ENCODE assay signal across 9 cellular contexts in the genomic region with DNA sequence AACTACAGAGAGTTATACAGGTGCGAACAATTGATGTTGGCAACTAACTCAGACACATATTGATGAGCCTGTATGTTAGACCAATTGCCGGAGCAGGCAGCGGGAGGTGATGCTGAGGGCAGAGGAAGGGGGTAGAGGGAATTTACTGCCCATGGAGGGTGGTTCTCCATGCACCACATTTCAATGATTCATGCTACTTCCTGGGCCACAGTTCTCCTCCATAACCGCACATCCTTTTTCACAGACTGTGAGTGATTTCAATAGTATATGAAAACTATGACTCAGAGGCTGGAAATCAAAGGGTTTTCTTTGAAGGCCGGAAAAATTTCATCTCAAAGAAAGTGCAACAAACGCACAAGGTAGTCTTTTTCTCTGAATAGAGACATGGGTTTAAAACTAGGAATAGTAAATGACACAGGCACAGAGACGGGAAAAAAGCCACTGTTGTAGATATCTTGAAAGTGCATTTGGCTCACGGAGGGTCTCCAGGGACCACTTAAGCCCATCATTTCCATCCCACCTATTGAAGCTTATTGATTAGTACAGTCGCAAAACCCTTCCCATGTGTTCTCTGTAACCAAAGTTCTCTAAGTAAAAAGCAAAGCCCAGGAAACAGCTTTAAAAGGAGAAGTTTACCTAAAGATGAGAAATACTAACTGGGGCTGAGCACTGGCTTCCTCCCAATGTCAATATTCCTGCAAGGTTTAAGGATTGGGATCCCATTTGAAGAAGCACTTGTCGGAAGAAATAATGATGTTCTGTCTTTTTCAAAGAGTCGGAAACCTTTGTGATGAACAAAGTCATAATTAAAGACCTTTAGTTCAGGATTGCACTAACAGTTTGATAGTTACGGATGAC. TPM values are rescaled to one million over a fixed set of nuclear protein-coding genes. Genes with fewer than 3 reads are reported as not detected.
DNase-seq lines count a peak whose midpoint lies in the region; ATAC-seq, FAIRE-seq and TF ChIP-seq lines count a peak whose summit lies in the region.
"Had no signal": no experiment of that assay in that cellular context is flagged by ENCODE, and none has a peak within 500 bp of the region (broad histone marks: within the 10 kb centered on the region; RNA-seq: fewer than 3 reads in every experiment).

No MANE protein-coding gene starts in this region.

- H3K27me3 ChIP-seq in K562 (ENCODE audit: control insufficient read depth in 2 of 2, insufficient read depth in 2 of 2, low read length in 2 of 2) (no peaks in the 10 kb centered on the region), spleen (replicated peaks in 1 of 7) (no peaks in the 10 kb centered on the region), esophagus squamous epithelium (no peaks in the 10 kb centered on the region)

- CTCF ChIA-PET in K562 (lab: Yijun Ruan, JAX; ENCODE audit: low intra/inter-chr PET ratio): interaction anchor here (0.7 kb wide), 1 partner anchor 161 kb away, joined by 3 read pairs; no protein-coding TSS in a partner anchor

- intact Hi-C loops in K562 (cut with micrococcal nuclease) (no loop called here), spleen (cut with DNase I; ENCODE audit: low total_unique reads) (no loop called here), esophagus squamous epithelium (cut with DNase I) (no loop called here)

- H3K36me3 ChIP-seq in K562 (ENCODE audit: control insufficient read depth, insufficient read depth, low read length) (no peaks in the 10 kb centered on the region), spleen (no peaks in the 10 kb centered on the region), esophagus squamous epithelium (no peaks in the 10 kb centered on the region)

- POLR2A ChIA-PET in K562 (lab: Yijun Ruan, JAX): no interaction called here

- peak; percentile 36 for ATAC-seq in HG02852 (IDR thresholded peaks at IDR 0.05; ENCODE audit: unreplicated experiment)
- ATAC-seq in T-helper 17 cell: peak; percentile 86
- no peak for ATAC-seq in K562
- no peak for ATAC-seq in GM18867 (IDR thresholded peaks at IDR 0.05; ENCODE audit: unreplicated experiment)
- no peak for ATAC-seq in GM18517 (IDR thresholded peaks at IDR 0.05; ENCODE audit: unreplicated experiment)

- H3K27ac Mint-ChIP-seq in T-helper 17 cell: peak overlapping the region; percentile 99

- DNase-seq in AG20443 (ENCODE audit: low spot score) (peak; percentile 49), T-helper 17 cell (peak; percentile 45 to 71 (median 47)), K562 (ENCODE audit: extremely low read depth in 1 of 4, low spot score in 3 of 4) (no peak), spleen (no peak), esophagus squamous epithelium (lab: John Stamatoyannopoulos, UW) (no peak)

- H3K36me3 Mint-ChIP-seq in T-helper 17 cell (ENCODE audit: low read depth): no peaks in the 10 kb centered on the region

- H3K4me2 ChIP-seq in K562 (ENCODE audit: insufficient read depth, low read length): no peak overlapping the region

- BruUV-seq in K562 (replicated peaks; lab: Mats Ljungman, UMichigan): no TSS peak

- TF ChIP-seq EP300 in K562 (IDR thresholded peaks at IDR 0.05; ENCODE audit: low read length): no peak

- H3K4me1 ChIP-seq in K562 (replicated peaks in 1 of 2; ENCODE audit: control insufficient read depth in 2 of 2, insufficient read depth in 2 of 2, low read length in 2 of 2) (peaks cover 0 to 3% of the 10 kb centered on the region in 2 experiments; a peak in 2 of 5 replicates), spleen (peaks cover 12 to 94% (median 45%) of the 10 kb centered on the region in 6 donors), esophagus squamous epithelium (peaks cover 0 to 28% (median 0%) of the 10 kb centered on the region in 3 donors)

- H3K9me1 ChIP-seq in K562 (ENCODE audit: control insufficient read depth, insufficient read depth, low read length): no peaks in the 10 kb centered on the region

- no peak for FAIRE-seq in K562 (lab: Jason Lieb, UNC)
- FAIRE-seq: islet of Langerhans had no signal

- TF ChIP-seq RAD21 in K562 (CRISPR knock-in tag; conservative IDR thresholded peaks at IDR 0.05 in 1 of 2, IDR thresholded peaks at IDR 0.05 in 1 of 2): no peak

- H3K79me2 ChIP-seq in K562 (ENCODE audit: control insufficient read depth, insufficient read depth, low read length): no peaks in the 10 kb centered on the region

- H3K4me1 Mint-ChIP-seq in T-helper 17 cell: peaks cover 48% of the 10 kb centered on the region

- no peak overlapping the region for H3K4me3 ChIP-seq in K562
- no peak overlapping the region for H3K4me3 ChIP-seq in spleen
- no peak overlapping the region for H3K4me3 ChIP-seq in esophagus squamous epithelium

- H3K27ac ChIP-seq in K562 (ENCODE audit: extremely low read depth, low read depth, low read length): no peak overlapping the region
- H3K27ac ChIP-seq in spleen: peak overlapping the region in 5 of 8 donors; percentile 33 to 80 (median 60)
- H3K27ac ChIP-seq in esophagus squamous epithelium: no peak overlapping the region

- H4K20me1 ChIP-seq in K562 (replicated peaks; ENCODE audit: control insufficient read depth, insufficient read depth, low read length): no peaks in the 10 kb centered on the region

- no peaks in the 10 kb centered on the region for H3K27me3 Mint-ChIP-seq in T-helper 17 cell

- H3K9ac ChIP-seq in K562 (ENCODE audit: insufficient read depth in 1 of 2, low read depth in 2 of 2, low read length in 2 of 2): no peak overlapping the region

- H2AFZ ChIP-seq in K562 (ENCODE audit: low read depth, low read length): no peak overlapping the region

- TF ChIP-seq CTCF in K562 (IDR thresholded peaks at IDR 0.05 in 2 of 3, conservative IDR thresholded peaks at IDR 0.05 in 1 of 3; ENCODE audit: insufficient read depth in 2 of 3, low read depth in 1 of 3, low read length in 3 of 3) (no peak), spleen (IDR thresholded peaks at IDR 0.05 in 8 of 11, conservative IDR thresholded peaks at IDR 0.05 in 3 of 11) (no peak), esophagus squamous epithelium (IDR thresholded peaks at IDR 0.05) (no peak)

- H3K9me3 ChIP-seq in T-helper 17 cell (ENCODE audit: control insufficient read depth, low read length, poor library complexity, severe bottlenecking) (no peaks in the 10 kb centered on the region), K562 (replicated peaks; ENCODE audit: control insufficient read depth, insufficient read depth, low read depth, low read length) (no peaks in the 10 kb centered on the region), spleen (no peaks in the 10 kb centered on the region), esophagus squamous epithelium (no peaks in the 10 kb centered on the region)

- peak overlapping the region; percentile 80 for H3K4me3 Mint-ChIP-seq in T-helper 17 cell

- no peak for TF ChIP-seq POLR2A in K562 (conservative IDR thresholded peaks at IDR 0.05)
- TF ChIP-seq POLR2A in spleen (IDR thresholded peaks at IDR 0.05): no peak
- no peak for TF ChIP-seq POLR2A in esophagus squamous epithelium (IDR thresholded peaks at IDR 0.05)

- WGBS in K562 (ENCODE audit: insufficient coverage, low coverage, missing lambda C conversion rate): 48% methylated on average over 12 of the region's 12 CpGs
- 66 to 75% (median 74%) methylated on average over 12 of the region's 12 CpGs for WGBS in spleen, 5 donors
- WGBS in esophagus squamous epithelium, 2 donors: 61 to 66% methylated on average over 12 of the region's 12 CpGs

- in situ Hi-C loops in K562 (cut with MboI): no loop called here

TF ChIP-seq in K562, 482 proteins besides CTCF, POLR2A, EP300 and RAD21 (continues in another document):
- no peak for TF ChIP-seq ZNF780A (CRISPR knock-in tag; IDR thresholded peaks at IDR 0.05)

RNA-seq across cellular contexts. Expression of a gene that starts 28.0 kb away (rescaled TPM):
- 100 to 1,000 TPM; 130 to 140 TPM for total RNA-seq in T-helper 17 cell
- 0.86 and 1.3 TPM in 2 replicates for total RNA-seq in K562 (2011; cell fraction: chromatin; rRNA removed; ENCODE audit: low replicate concordance)
- total RNA-seq in K562 (2011; cell fraction: nucleolus; rRNA removed): 1.3 TPM in 2 replicates
- total RNA-seq in K562 (2011; cell fraction: nucleoplasm; rRNA removed): 0.88 and 1.6 TPM in 2 replicates
- 0.36 and 0.65 TPM in 2 replicates for total RNA-seq in K562 (2014; rRNA removed)
- 0.38 and 0.44 TPM in 2 replicates for total RNA-seq in K562 (2014; rRNA removed; fragmentation: Illumina TruSeq; extraction: Trizol)
- total RNA-seq in K562 (2015; rRNA removed; fragmentation: Illumina TruSeq; extraction: Trizol): 0.43 and 0.53 TPM in 2 replicates
- 1.0 and 1.1 TPM in 2 replicates for total RNA-seq in K562 (2021)
- 0.11 and 0.24 TPM in 2 replicates for polyA plus RNA-seq in K562 (2011; rRNA removed)
- 0.03 and 0.39 TPM in 2 replicates for polyA plus RNA-seq in K562 (2011; cell fraction: cytosol; rRNA removed)
- 0.17 and 0.57 TPM in 2 replicates for polyA plus RNA-seq in K562 (2011; cell fraction: nucleus; rRNA removed)
- 0.65 and 1.00 TPM in 2 replicates for polyA plus RNA-seq in K562 (2012)
- polyA plus RNA-seq in K562 (2014; fragmentation: Illumina TruSeq; extraction: Trizol): 0.58 TPM in 2 replicates
- under 1 TPM; 0.11 to 0.24 TPM for polyA plus RNA-seq in K562 (2014; fragmentation: Nextera tagmentation; extraction: Ambion mirVana)
- polyA plus RNA-seq in K562 (2014; rRNA removed): 0.30 and 0.89 TPM in 2 replicates
- 0.12 and 0.67 TPM in 2 replicates for polyA minus RNA-seq in K562 (2011; rRNA and poly(A)+ RNA removed)
- polyA minus RNA-seq in K562 (2011; cell fraction: cytosol; rRNA and poly(A)+ RNA removed): 0.57 TPM in 1 of 2 replicates, not detected in the other
- 0.27 TPM in 1 of 2 replicates, not detected in the other for polyA minus RNA-seq in K562 (2011; cell fraction: nucleus; rRNA and poly(A)+ RNA removed)
- total RNA-seq in spleen: 10 to 100 TPM; 45.8 to 71.1 (median 52.9) TPM
- 10 to 100 TPM; 10.9 to 13.0 (median 11.5) TPM for polyA plus RNA-seq in spleen
- total RNA-seq in esophagus squamous epithelium: 10 to 100 TPM in 1 of 4 donors, 1 to 10 TPM in 3; 1.9 to 11.6 (median 4.3) TPM

RNA-seq across cellular contexts. Expression of a gene that starts 48.7 kb away (rescaled TPM):
- total RNA-seq in T-helper 17 cell: under 1 TPM in 1 of 2 donors, not detected in 1; 0.44 TPM
- total RNA-seq in K562 (2011; cell fraction: chromatin; rRNA removed; ENCODE audit: low replicate concordance): not detected in 2 replicates
- not detected in 2 replicates for total RNA-seq in K562 (2011; cell fraction: nucleolus; rRNA removed)
- total RNA-seq in K562 (2011; cell fraction: nucleoplasm; rRNA removed): not detected in 2 replicates
- not detected in 2 replicates for total RNA-seq in K562 (2014; rRNA removed)
- total RNA-seq in K562 (2014; rRNA removed; fragmentation: Illumina TruSeq; extraction: Trizol): not detected in 2 replicates
- not detected in 2 replicates for total RNA-seq in K562 (2015; rRNA removed; fragmentation: Illumina TruSeq; extraction: Trizol)
- not detected in 2 replicates for total RNA-seq in K562 (2021)
- polyA plus RNA-seq in K562 (2011; rRNA removed): not detected in 2 replicates
- polyA plus RNA-seq in K562 (2011; cell fraction: cytosol; rRNA removed): not detected in 2 replicates
- polyA plus RNA-seq in K562 (2011; cell fraction: nucleus; rRNA removed): not detected in 2 replicates
- polyA plus RNA-seq in K562 (2012): not detected in 2 replicates
- not detected in 2 replicates for polyA plus RNA-seq in K562 (2014; fragmentation: Illumina TruSeq; extraction: Trizol)
- not detected for polyA plus RNA-seq in K562 (2014; fragmentation: Nextera tagmentation; extraction: Ambion mirVana)
- polyA plus RNA-seq in K562 (2014; rRNA removed): not detected in 2 replicates
- not detected in 2 replicates for polyA minus RNA-seq in K562 (2011; rRNA and poly(A)+ RNA removed)
- polyA minus RNA-seq in K562 (2011; cell fraction: cytosol; rRNA and poly(A)+ RNA removed): not detected in 2 replicates
- not detected in 2 replicates for polyA minus RNA-seq in K562 (2011; cell fraction: nucleus; rRNA and poly(A)+ RNA removed)
- under 1 TPM in 5 of 7 donors, not detected in 2; 0.09 to 0.27 (median 0.20) TPM for total RNA-seq in spleen
- polyA plus RNA-seq in spleen: under 1 TPM; 0.02 to 0.13 (median 0.11) TPM
- not detected for total RNA-seq in esophagus squamous epithelium

Comparison
In these comparisons a context has a peak if more than half of its experiments do, and no peak if none do; other contexts are left out.
1. DNase-seq: peak in AG20443 (single experiment) and T-helper 17 cell (3 of 3); none in K562 (0 of 4), spleen (single experiment) and esophagus squamous epithelium (single experiment).
2. ATAC-seq: peak in HG02852 (single experiment) and T-helper 17 cell (single experiment); none in K562 (single experiment), GM18867 (single experiment) and GM18517 (single experiment).
3. H3K27ac ChIP-seq: peak in spleen (5 of 8); none in K562 (single experiment) and esophagus squamous epithelium (0 of 4).